22 cellular contexts compared by ENCODE assay signal in the genomic region with DNA sequence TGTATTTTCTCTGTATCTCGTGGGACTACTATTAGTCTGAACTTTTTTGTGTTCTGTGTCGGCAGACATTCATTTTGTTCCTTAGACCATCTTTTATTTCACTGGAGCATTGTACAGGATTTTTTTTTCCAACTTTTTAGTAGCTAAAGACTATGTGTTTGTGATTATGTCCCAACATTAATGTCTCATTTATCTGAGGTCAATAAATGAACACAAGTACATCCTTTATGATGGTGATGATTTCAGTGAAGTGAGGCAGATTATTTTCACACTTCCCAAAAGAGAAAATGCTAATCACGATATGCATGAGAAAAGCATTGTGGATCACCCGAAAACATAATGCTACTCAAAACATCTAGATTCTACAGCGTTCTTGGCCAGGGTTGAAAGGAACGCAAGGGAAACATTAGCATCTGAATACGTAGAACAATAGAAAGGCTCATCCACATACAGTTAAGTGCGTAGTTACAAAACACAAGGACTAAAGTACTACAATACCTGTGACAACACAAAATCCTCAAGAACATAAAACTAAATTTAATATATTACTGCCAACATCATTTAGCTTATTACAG.
DNase-seq lines count a peak whose midpoint lies in the region; FAIRE-seq and TF ChIP-seq lines count a peak whose summit lies in the region.
"Had no signal": no experiment of that assay in that cellular context is flagged by ENCODE, and none has a peak within 500 bp of the region (broad histone marks: within the 10 kb centered on the region; RNA-seq: fewer than 3 reads in every experiment).

No MANE protein-coding gene starts in this region.

- POLR2A ChIA-PET in H1 (lab: Charles Lee; ENCODE audit: partially characterized antibody) = no interaction called here

- no peak overlapping the region for H3K23ac ChIP-seq in H1 (ENCODE audit: insufficient read length)

- no peaks in the 10 kb centered on the region for H3K79me1 ChIP-seq in H1 (ENCODE audit: low read depth, low read length)

- H4K8ac ChIP-seq in H1 (ENCODE audit: extremely low read depth, insufficient read depth, low read length) = no peak overlapping the region

- H3K9ac ChIP-seq in HUES6 (ENCODE audit: low read length) = no peak overlapping the region
- H3K9ac ChIP-seq in H1 (replicated peaks in 1 of 4; ENCODE audit: extremely low read depth in 1 of 4, low read depth in 3 of 4, low read length in 3 of 4) = no peak overlapping the region
- H3K9ac ChIP-seq in neural progenitor cell = no peak overlapping the region
- H3K9ac ChIP-seq: BLaER1 treated with 17β-estradiol and CSF1 and Interleukin-3, amounts not matched to agents 10 nM and 100 nM had no signal

- H4K91ac ChIP-seq in H1 (replicated peaks; ENCODE audit: insufficient read length, low read length) = no peak overlapping the region

- TF ChIP-seq EP300 in H1 (IDR thresholded peaks at IDR 0.05; ENCODE audit: borderline replicate concordance in 1 of 2, low read depth in 2 of 2, low read length in 2 of 2) = no peak

- H3K9me3 Mint-ChIP-seq in neural progenitor cell (peaks cover 2% of the 10 kb centered on the region), glutamatergic neuron (ENCODE audit: unreplicated experiment) (no peaks in the 10 kb centered on the region)

- H3F3A ChIP-seq in neural progenitor cell (ENCODE audit: low read depth) = no peaks in the 10 kb centered on the region

- peaks cover 22% of the 10 kb centered on the region; the same call in 1 of the 2 replicates for H3K4me1 ChIP-seq in HUES6 (ENCODE audit: control insufficient read depth, insufficient read depth, low read length)
- H3K4me1 ChIP-seq in H1 (replicated peaks in 1 of 4; ENCODE audit: control insufficient read depth in 3 of 4, insufficient read depth in 4 of 4, low read length in 3 of 4) = peaks cover 0 to 13% (median 2%) of the 10 kb centered on the region in 4 experiments; a peak in 2 of 7 replicates
- H3K4me1 ChIP-seq in neural progenitor cell = no peaks in the 10 kb centered on the region
- H3K4me1 ChIP-seq: A549, Peyer's patch had no signal

- peak; percentile 41 for DNase-seq in H7
- peak in 1 of 2 experiments; percentile 13 for DNase-seq in H1 (ENCODE audit: low read depth in 1 of 2, low spot score in 2 of 2)
- peak; percentile 11 for DNase-seq in neural progenitor cell (ENCODE audit: low spot score)
- DNase-seq in HCEC 1CT = no peak
- DNase-seq in glutamatergic neuron = no peak
- no peak for DNase-seq in erythroblast (lab: John Stamatoyannopoulos, UW)
- DNase-seq: AML-193; CD4-positive, alpha-beta T cell; Karpas-422; NCI-H1092; NCI-H1417 treated with DMSO at 0.1 percent for 48 hours; NCI-H1694 treated with DMSO at 0.1 percent for 48 hours; NCI-H2081 treated with DMSO at 0.1 percent for 48 hours; NCI-H446 treated with DMSO at 0.1 percent for 48 hours; NCI-H526 treated with DMSO at 0.1 percent for 48 hours; Peyer's patch; SHP77 treated with DMSO at 0.1 percent for 48 hours had no signal

- 55% methylated on average over 8 of the region's 8 CpGs; no CpG with 5 or more reads in 1 of the 2 experiments for WGBS in H1 (ENCODE audit: extremely low coverage in 1 of 2, insufficient coverage in 1 of 2, insufficient read length in 1 of 2, insufficient replicate concordance in 2 of 2, low coverage in 1 of 2, low lambda C conversion rate in 2 of 2, missing lambda C conversion rate in 1 of 2), 2 experiments

- no peak overlapping the region for H2BK120ac ChIP-seq in H1 (replicated peaks; ENCODE audit: low read depth, low read length)

- H2BK12ac ChIP-seq in H1 (ENCODE audit: low read depth, low read length) = no peak overlapping the region

- TF ChIP-seq POLR2A in H1 (IDR thresholded peaks at IDR 0.05; ENCODE audit: control extremely low read depth in 1 of 2, low read depth in 2 of 2, low read length in 2 of 2) (no peak), erythroblast (IDR thresholded peaks at IDR 0.05; ENCODE audit: low read length) (no peak)

- H3K4me3 Mint-ChIP-seq in neural progenitor cell = no peak overlapping the region
- H3K4me3 Mint-ChIP-seq in glutamatergic neuron (ENCODE audit: unreplicated experiment) = no peak overlapping the region
- H3K4me3 Mint-ChIP-seq: CD4-positive, alpha-beta T cell had no signal

- H2AFZ ChIP-seq in H1 (ENCODE audit: low read length) (no peak overlapping the region), neural progenitor cell (replicated peaks) (no peak overlapping the region)

- no peak overlapping the region for H2BK15ac ChIP-seq in H1 (ENCODE audit: low read length)

- peak overlapping the region; percentile 58 for H4K5ac ChIP-seq in H1 (ENCODE audit: insufficient read length, low read depth, low read length)

- H4K20me1 ChIP-seq in H1 (replicated peaks in 1 of 2; ENCODE audit: control insufficient read depth in 1 of 2, insufficient read depth in 2 of 2, low read length in 2 of 2) (no peaks in the 10 kb centered on the region), neural progenitor cell (ENCODE audit: low read depth) (no peaks in the 10 kb centered on the region)
- H4K20me1 ChIP-seq: BLaER1 treated with 17β-estradiol and CSF1 and Interleukin-3, amounts not matched to agents 10 nM and 100 nM had no signal

- peaks cover 4% of the 10 kb centered on the region for H3K4me1 Mint-ChIP-seq in neural progenitor cell
- H3K4me1 Mint-ChIP-seq in glutamatergic neuron (ENCODE audit: low read depth, unreplicated experiment) = peaks cover 3% of the 10 kb centered on the region

- H3K23me2 ChIP-seq in H1 (ENCODE audit: low read depth, low read length) = no peaks in the 10 kb centered on the region

- H3K27ac Mint-ChIP-seq in neural progenitor cell = no peak overlapping the region
- no peak overlapping the region for H3K27ac Mint-ChIP-seq in glutamatergic neuron (ENCODE audit: unreplicated experiment)
- H3K27ac Mint-ChIP-seq: CD4-positive, alpha-beta T cell had no signal

- no peaks in the 10 kb centered on the region for H3K36me3 Mint-ChIP-seq in neural progenitor cell
- H3K36me3 Mint-ChIP-seq in glutamatergic neuron (ENCODE audit: unreplicated experiment) = no peaks in the 10 kb centered on the region

- H2AK5ac ChIP-seq in H1 (ENCODE audit: low read depth, low read length) = no peak overlapping the region

- H3K27me3 ChIP-seq in H7 (ENCODE audit: control insufficient read depth, insufficient read depth, low read length) = no peaks in the 10 kb centered on the region
- no peaks in the 10 kb centered on the region for H3K27me3 ChIP-seq in HUES6 (ENCODE audit: control insufficient read depth, insufficient read depth, low read length)
- H3K27me3 ChIP-seq in H1 (replicated peaks in 1 of 4; ENCODE audit: control insufficient read depth in 3 of 4, extremely low read depth in 1 of 4, insufficient read depth in 3 of 4, low read length in 3 of 4) = no peaks in the 10 kb centered on the region
- no peaks in the 10 kb centered on the region for H3K27me3 ChIP-seq in neural progenitor cell
- H3K27me3 ChIP-seq: BLaER1 treated with 17β-estradiol and CSF1 and Interleukin-3, amounts not matched to agents 10 nM and 100 nM; Peyer's patch had no signal

- H3K27me3 Mint-ChIP-seq in neural progenitor cell (ENCODE audit: insufficient read depth, low read depth) (no peaks in the 10 kb centered on the region), glutamatergic neuron (ENCODE audit: unreplicated experiment) (peaks cover 2% of the 10 kb centered on the region)
- H3K27me3 Mint-ChIP-seq: CD4-positive, alpha-beta T cell had no signal

- peak overlapping the region in 1 of 2 experiments; percentile 8; a peak in 2 of 4 replicates for H3K4me2 ChIP-seq in H1 (ENCODE audit: insufficient read depth in 1 of 2, low read depth in 2 of 2, low read length in 2 of 2)
- no peak overlapping the region for H3K4me2 ChIP-seq in neural progenitor cell
- H3K4me2 ChIP-seq: A549; BLaER1 treated with 17β-estradiol and CSF1 and Interleukin-3, amounts not matched to agents 10 nM and 100 nM had no signal

- no peaks in the 10 kb centered on the region for H3K9me3 ChIP-seq in HUES6 (ENCODE audit: control insufficient read depth, insufficient read depth, low read depth, low read length)
- no peaks in the 10 kb centered on the region for H3K9me3 ChIP-seq in H1 (ENCODE audit: insufficient read depth in 2 of 2, low read depth in 1 of 2, low read length in 1 of 2)
- no peaks in the 10 kb centered on the region for H3K9me3 ChIP-seq in neural progenitor cell (ENCODE audit: low read depth)
- H3K9me3 ChIP-seq: A549; BLaER1 treated with 17β-estradiol and CSF1 and Interleukin-3, amounts not matched to agents 10 nM and 100 nM had no signal

- CTCF ChIA-PET in H1 (lab: Charles Lee; ENCODE audit: partially characterized antibody) = interaction anchor here (1.0 to 1.5 kb wide), 2 partner anchors 24 to 35 kb away, joined by 3 read pairs; no protein-coding TSS in a partner anchor

- H3K79me2 ChIP-seq in H1 (ENCODE audit: control insufficient read depth in 1 of 2, insufficient read depth in 2 of 2, low read length in 2 of 2) = no peaks in the 10 kb centered on the region
- no peaks in the 10 kb centered on the region for H3K79me2 ChIP-seq in neural progenitor cell (ENCODE audit: low read depth)

- H3K56ac ChIP-seq in H1 (replicated peaks; ENCODE audit: insufficient read length, low read depth, low read length) = no peak overlapping the region

- H3K18ac ChIP-seq in H1 (ENCODE audit: extremely low read depth, low read length) = no peak overlapping the region

- peak; percentile 83 for FAIRE-seq in H1 (lab: Jason Lieb, UNC)
- FAIRE-seq: A549, D721Med had no signal

- no peak for TF ChIP-seq RAD21 in H1 (IDR thresholded peaks at IDR 0.05 in 1 of 2, conservative IDR thresholded peaks at IDR 0.05 in 1 of 2; ENCODE audit: low read depth in 2 of 2, low read length in 2 of 2)

- no peak for TF ChIP-seq CTCF in H1 (IDR thresholded peaks at IDR 0.05; ENCODE audit: control extremely low read depth in 1 of 3, insufficient read depth in 1 of 3, low read depth in 1 of 3, low read length in 3 of 3)
- no peak for TF ChIP-seq CTCF in neural progenitor cell (IDR thresholded peaks at IDR 0.05)
- no peak for TF ChIP-seq CTCF in glutamatergic neuron (IDR thresholded peaks at IDR 0.05; ENCODE audit: partially characterized antibody, unreplicated experiment)

- H2BK5ac ChIP-seq in H1 (ENCODE audit: low read depth, low read length) = no peak overlapping the region

- H3K4ac ChIP-seq in H1 (replicated peaks; ENCODE audit: insufficient read length, low read depth, low read length) = no peak overlapping the region

- no peak overlapping the region for H3K14ac ChIP-seq in H1 (ENCODE audit: insufficient read length)

- no peak overlapping the region for H2BK20ac ChIP-seq in H1 (ENCODE audit: low read length)

- H3K4me3 ChIP-seq in H7 (ENCODE audit: insufficient read depth, low read depth, low read length) (no peak overlapping the region), HUES6 (ENCODE audit: low read depth, low read length) (no peak overlapping the region), H1 (ENCODE audit: extremely low read depth in 1 of 4, insufficient read depth in 2 of 4, low read depth in 3 of 4, low read length in 4 of 4) (peak overlapping the region in 1 of 4 experiments; percentile 13; a peak in 1 of 8 replicates), neural progenitor cell (no peak overlapping the region)
- H3K4me3 ChIP-seq: A549; BLaER1 treated with 17β-estradiol and CSF1 and Interleukin-3, amounts not matched to agents 10 nM and 100 nM; Peyer's patch; SK-N-MC had no signal

- H3K27ac ChIP-seq in HUES6 (ENCODE audit: low read depth, low read length) (peak overlapping the region; percentile 64), H1 (ENCODE audit: low read depth, low read length) (no peak overlapping the region), neural progenitor cell (no peak overlapping the region)
- H3K27ac ChIP-seq: A549; BLaER1 treated with 17β-estradiol and CSF1 and Interleukin-3, amounts not matched to agents 10 nM and 100 nM; Peyer's patch; SK-N-MC had no signal

- no peaks in the 10 kb centered on the region for H3K36me3 ChIP-seq in H7 (replicated peaks; ENCODE audit: control insufficient read depth, insufficient read depth, low read length)
- no peaks in the 10 kb centered on the region for H3K36me3 ChIP-seq in HUES6 (ENCODE audit: control insufficient read depth, insufficient read depth, low read length)
- no peaks in the 10 kb centered on the region for H3K36me3 ChIP-seq in H1 (ENCODE audit: control insufficient read depth in 2 of 4, insufficient read depth in 4 of 4, low read length in 3 of 4)
- H3K36me3 ChIP-seq in neural progenitor cell = no peaks in the 10 kb centered on the region
- H3K36me3 ChIP-seq: BLaER1 treated with 17β-estradiol and CSF1 and Interleukin-3, amounts not matched to agents 10 nM and 100 nM; Peyer's patch had no signal

Comparison
In these comparisons a context has a peak if more than half of its experiments do, and no peak if none do; other contexts are left out.
1. DNase-seq: peak in H7 (single experiment) and neural progenitor cell (single experiment); none in HCEC 1CT (single experiment), glutamatergic neuron (single experiment) and erythroblast (0 of 2).